ENCODE assay signal across 25 cellular contexts in the genomic region with DNA sequence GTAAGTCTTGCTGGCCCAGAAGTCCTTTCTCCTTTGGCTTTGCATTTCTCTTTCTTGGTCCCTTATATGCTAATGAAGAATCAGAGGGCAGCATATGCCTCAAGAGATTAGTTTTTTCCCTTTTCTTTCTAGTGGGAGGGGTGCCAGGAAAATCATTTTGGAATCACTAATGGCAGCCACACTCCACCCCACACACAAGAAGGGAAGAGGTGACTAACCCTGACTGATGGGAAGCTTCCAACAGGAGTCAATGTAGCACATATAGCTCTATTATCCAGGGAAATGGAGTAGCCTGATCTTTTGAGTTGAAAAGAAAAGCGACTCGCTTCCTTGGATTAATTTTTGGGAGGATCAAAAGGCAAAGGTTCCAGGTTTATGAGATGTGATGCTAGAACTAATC.
"Had no signal": no experiment of that assay in that cellular context is flagged by ENCODE, and none has a peak within 500 bp of the region (broad histone marks: within the 10 kb centered on the region; RNA-seq: fewer than 3 reads in every experiment).

No MANE protein-coding gene starts in this region.

- H3K27ac Mint-ChIP-seq: dendritic cell treated with granulocyte-macrophage colony-stimulating factor and Interleukin-4, amounts not matched to agents 40 ng/mL and 50 ng/mL, for 4 days; effector memory CD8-positive, alpha-beta T cell; immature natural killer cell; natural killer cell treated with Interleukin-12 subunit alpha and Interleukin-12 subunit beta and Interleukin-15 and Interleukin-18, amount 100 ng/mL, for 72 hours; neural progenitor cell had no signal

- H3K4me1 Mint-ChIP-seq: immature natural killer cell, neural progenitor cell had no signal

- H3K27me3 Mint-ChIP-seq: dendritic cell treated with granulocyte-macrophage colony-stimulating factor and Interleukin-4, amounts not matched to agents 40 ng/mL and 50 ng/mL, for 4 days had no signal

- H3K36me3 Mint-ChIP-seq: immature natural killer cell; natural killer cell treated with Interleukin-12 subunit alpha and Interleukin-12 subunit beta and Interleukin-15 and Interleukin-18, amount 100 ng/mL, for 72 hours; neural progenitor cell had no signal

- ATAC-seq: effector memory CD8-positive, alpha-beta T cell; foreskin keratinocyte; left cardiac atrium; lower lobe of right lung; natural killer cell treated with Interleukin-12 subunit alpha and Interleukin-12 subunit beta and Interleukin-15 and Interleukin-18, amount 100 ng/mL, for 72 hours; upper lobe of right lung had no signal

- H3K4me3 ChIP-seq: esophagus muscularis mucosa, left ventricle myocardium inferior, lower lobe of right lung, neural progenitor cell, ovary, right atrium auricular region, sigmoid colon, skin epidermis, stomach, tibial artery, upper lobe of right lung, vagina had no signal

- H3K9me3 Mint-ChIP-seq: dendritic cell treated with granulocyte-macrophage colony-stimulating factor and Interleukin-4, amounts not matched to agents 40 ng/mL and 50 ng/mL, for 4 days; effector memory CD8-positive, alpha-beta T cell; immature natural killer cell; neural progenitor cell had no signal

- H3K4me3 Mint-ChIP-seq: dendritic cell treated with granulocyte-macrophage colony-stimulating factor and Interleukin-4, amounts not matched to agents 40 ng/mL and 50 ng/mL, for 4 days; effector memory CD8-positive, alpha-beta T cell; immature natural killer cell; natural killer cell treated with Interleukin-12 subunit alpha and Interleukin-12 subunit beta and Interleukin-15 and Interleukin-18, amount 100 ng/mL, for 72 hours; neural progenitor cell had no signal

- DNase-seq: effector memory CD8-positive, alpha-beta T cell; immature natural killer cell; kidney; left cardiac atrium; left ventricle myocardium inferior; lower lobe of right lung; mesenchymal stem cell; midbrain; nucleus accumbens; ovary; sigmoid colon; stimulated activated CD4-positive, alpha-beta T cell treated with anti-CD3 and anti-CD28 coated beads, Interleukin-2, amount 100 ng/mL, for 24 hours; stimulated activated CD4-positive, alpha-beta T cell treated with anti-CD3 and anti-CD28 coated beads, Interleukin-4, amount 100 ng/mL, for 4 hours; stimulated activated naive CD4-positive, alpha-beta T cell; stomach; tibial artery; upper lobe of right lung had no signal
